18 cellular contexts compared by ENCODE assay signal in genomic region chr17:74769266-74769855, GRCh38. TPM values are rescaled to one million over a fixed set of nuclear protein-coding genes. Genes with fewer than 3 reads are reported as not detected.
DNase-seq lines count a peak whose midpoint lies in the region; ATAC-seq and TF ChIP-seq lines count a peak whose summit lies in the region.
"Had no signal": no experiment of that assay in that cellular context is flagged by ENCODE, and none has a peak within 500 bp of the region (broad histone marks: within the 10 kb centered on the region; RNA-seq: fewer than 3 reads in every experiment).

No MANE protein-coding gene starts in this region.

- TF ChIP-seq CTCF in SK-N-SH (IDR thresholded peaks at IDR 0.05), result no peak
- no peak for TF ChIP-seq CTCF in neutrophil (IDR thresholded peaks at IDR 0.05)

- H3K4me1 Mint-ChIP-seq in T-helper 17 cell, result peaks cover 24% of the 10 kb centered on the region

- H3K27me3 ChIP-seq in SK-N-SH (ENCODE audit: insufficient read depth) (no peaks in the 10 kb centered on the region), neutrophil (no peaks in the 10 kb centered on the region)
- H3K27me3 ChIP-seq: BLaER1, suprapubic skin had no signal

- H3K36me3 ChIP-seq in SK-N-SH (replicated peaks in 1 of 2; ENCODE audit: control insufficient read depth in 1 of 2, insufficient read depth in 2 of 2, low read length in 1 of 2), result peaks cover 26 to 48% of the 10 kb centered on the region in 2 experiments
- H3K36me3 ChIP-seq in neutrophil, result peaks cover 82% of the 10 kb centered on the region

- peaks cover 32% of the 10 kb centered on the region for H3F3A ChIP-seq in SK-N-SH (replicated peaks; ENCODE audit: insufficient read depth)

- H3K27ac Mint-ChIP-seq in T-helper 17 cell, result peak overlapping the region; percentile 86

- peaks cover 3% of the 10 kb centered on the region for H3K36me3 Mint-ChIP-seq in T-helper 17 cell (ENCODE audit: low read depth)

- POLR2A ChIA-PET in SK-N-SH (lab: Yijun Ruan, JAX), result interaction anchor here (0.9 to 2.9 kb wide), 5 partner anchors 9 to 24 kb away, joined by 3 to 20 read pairs (median 9); no protein-coding TSS in a partner anchor

- ATAC-seq in SK-N-SH treated with all-trans-retinoic acid at 6 μM for 48 hours (no peak), T-helper 17 cell (no peak), HG02938 (IDR thresholded peaks at IDR 0.05; ENCODE audit: unreplicated experiment) (no peak)
- ATAC-seq: gastroesophageal sphincter had no signal

- H3K9me2 ChIP-seq in SK-N-SH, result no peaks in the 10 kb centered on the region

- DNase-seq in SK-N-SH (no peak), T-helper 17 cell (no peak), cerebellar cortex (ENCODE audit: low spot score) (peak; percentile 15), NCI-H187 treated with DMSO at 0.1 percent for 48 hours (lab: John Stamatoyannopoulos, UW) (no peak), dermis blood vessel endothelial cell (no peak)
- DNase-seq: activated CD8-positive, alpha-beta memory T cell treated with anti-CD3 and anti-CD28 coated beads for 24 hours; activated gamma-delta T cell treated with Interleukin-2 at 50 U/mL for 16 hours; DMS79; NCI-H2107 had no signal

- no peak for TF ChIP-seq EP300 in SK-N-SH (IDR thresholded peaks at IDR 0.05; ENCODE audit: borderline replicate concordance in 1 of 2, low read depth in 1 of 2, low read length in 1 of 2)

- H3K4me3 Mint-ChIP-seq in T-helper 17 cell, result no peak overlapping the region
- H3K4me3 Mint-ChIP-seq: central memory CD8-positive, alpha-beta T cell had no signal

- H3K9ac ChIP-seq in SK-N-SH, result no peak overlapping the region
- H3K9ac ChIP-seq: BLaER1 had no signal

- CTCF ChIA-PET in SK-N-SH (lab: Yijun Ruan, JAX), result interaction anchor here (0.9 to 98.1 kb wide), 8 partner anchors 15 to 166 kb away, joined by 5 to 3869 read pairs (median 66); partner anchors contain the start of genes FDXR, GRIN2C, NHERF1 and RAB37

- no peak overlapping the region for H3K4me3 ChIP-seq in SK-N-SH (ENCODE audit: low read depth in 2 of 2, low read length in 1 of 2)
- no peak overlapping the region for H3K4me3 ChIP-seq in neutrophil (ENCODE audit: low read depth in 1 of 2, low read length in 1 of 2)
- H3K4me3 ChIP-seq: BLaER1, gastroesophageal sphincter, suprapubic skin had no signal

- no peaks in the 10 kb centered on the region for H3K9me3 ChIP-seq in SK-N-SH
- no peaks in the 10 kb centered on the region for H3K9me3 ChIP-seq in T-helper 17 cell (ENCODE audit: control insufficient read depth, low read length, poor library complexity, severe bottlenecking)
- H3K9me3 ChIP-seq in neutrophil, result no peaks in the 10 kb centered on the region
- H3K9me3 ChIP-seq: BLaER1, gastroesophageal sphincter, suprapubic skin had no signal

- TF ChIP-seq RAD21 in SK-N-SH (IDR thresholded peaks at IDR 0.05; ENCODE audit: low read length), result no peak

- WGBS in SK-N-SH (ENCODE audit: low lambda C conversion rate), result 91% methylated on average over 6 of the region's 6 CpGs

- H3K27ac ChIP-seq in SK-N-SH (ENCODE audit: low read depth in 2 of 2, low read length in 1 of 2) (peak overlapping the region in 1 of 2 experiments; percentile 60; a peak in 3 of 4 replicates), neutrophil (peak overlapping the region; percentile 69)
- H3K27ac ChIP-seq: 22Rv1, BLaER1, gastroesophageal sphincter had no signal

- H3K27me3 Mint-ChIP-seq in T-helper 17 cell, result no peaks in the 10 kb centered on the region
- H3K27me3 Mint-ChIP-seq: central memory CD8-positive, alpha-beta T cell had no signal

- H3K4me1 ChIP-seq in SK-N-SH (ENCODE audit: control insufficient read depth in 1 of 2, insufficient read depth in 2 of 2, low read depth in 1 of 2, low read length in 1 of 2) (peaks cover 18 to 21% of the 10 kb centered on the region in 2 experiments; a peak in 3 of 4 replicates), neutrophil (ENCODE audit: control insufficient read depth in 1 of 2, insufficient read depth in 1 of 2, low read depth in 1 of 2, low read length in 1 of 2) (peaks cover 8 to 12% of the 10 kb centered on the region in 2 experiments)

- no peak overlapping the region for H3K4me2 ChIP-seq in SK-N-SH
- H3K4me2 ChIP-seq: BLaER1 had no signal

- H3K79me2 ChIP-seq in SK-N-SH (ENCODE audit: insufficient read depth), result peaks cover 10% of the 10 kb centered on the region; the same call in 1 of the 2 replicates

- H4K20me1 ChIP-seq in SK-N-SH (ENCODE audit: insufficient read depth), result peaks cover 8% of the 10 kb centered on the region; the same call in 1 of the 2 replicates

- no peak overlapping the region for H2AFZ ChIP-seq in SK-N-SH (ENCODE audit: low read depth)

TF ChIP-seq in SK-N-SH, 30 proteins besides CTCF, POLR2A, EP300 and RAD21:
- no peak for TF ChIP-seq EZH2phosphoT487 (IDR thresholded peaks at IDR 0.05; ENCODE audit: borderline replicate concordance, low read depth)
- TF ChIP-seq POLR2AphosphoS5 (IDR thresholded peaks at IDR 0.05; ENCODE audit: low read depth, low read length), result 0 out of 2 replicates have a peak, but pooled peaks have one; percentile 3
TF ChIP-seq in SK-N-SH: peak in this region for 1.

TF ChIP-seq in SK-N-SH treated with all-trans-retinoic acid at 6 μM for 48 hours, 23 proteins besides CTCF, POLR2A, EP300 and RAD21 (continues in another document):
- TF ChIP-seq ESRRG (CRISPR knock-in tag; IDR thresholded peaks at IDR 0.05), result no peak
- TF ChIP-seq RARB (CRISPR knock-in tag; IDR thresholded peaks at IDR 0.05), result no peak
- no peak for TF ChIP-seq TCF4 (CRISPR knock-in tag; IDR thresholded peaks at IDR 0.05; ENCODE audit: borderline replicate concordance)
- no peak for TF ChIP-seq CREB5 (CRISPR knock-in tag; IDR thresholded peaks at IDR 0.05; ENCODE audit: low read depth)
- TF ChIP-seq ZFP3 (CRISPR knock-in tag; IDR thresholded peaks at IDR 0.05), result no peak
- TF ChIP-seq POU6F1 (CRISPR knock-in tag; IDR thresholded peaks at IDR 0.05; ENCODE audit: borderline replicate concordance, low read depth), result no peak
- no peak for TF ChIP-seq ZFP30 (CRISPR knock-in tag; IDR thresholded peaks at IDR 0.05)
- TF ChIP-seq SNAI2 (CRISPR knock-in tag; IDR thresholded peaks at IDR 0.05), result no peak
- no peak for TF ChIP-seq OSR1 (CRISPR knock-in tag; IDR thresholded peaks at IDR 0.05)
- no peak for TF ChIP-seq PATZ1 (CRISPR knock-in tag; IDR thresholded peaks at IDR 0.05; ENCODE audit: borderline replicate concordance)

RNA-seq across cellular contexts. Expression of gene NAT9, which starts 6.8 kb away (rescaled TPM):
- polyA plus RNA-seq in SK-N-SH (2012; rRNA removed), result 117 and 190 TPM in 2 replicates
- polyA plus RNA-seq in SK-N-SH (2012; cell fraction: cytosol; rRNA removed), result 38.1 and 64.6 TPM in 2 replicates
- 744 and 872 TPM in 2 replicates for polyA plus RNA-seq in SK-N-SH (2012; cell fraction: nucleus; rRNA removed)
- total RNA-seq in T-helper 17 cell (10 to 100 TPM; 32.3 to 32.8 TPM), dermis blood vessel endothelial cell (29.9 and 37.6 TPM in 2 replicates)

RNA-seq across cellular contexts. Expression of gene NHERF1, which starts 20.9 kb away (rescaled TPM):
- 26.9 and 40.1 TPM in 2 replicates for polyA plus RNA-seq in SK-N-SH (2012; rRNA removed)
- polyA plus RNA-seq in SK-N-SH (2012; cell fraction: cytosol; rRNA removed), result 23.7 and 29.2 TPM in 2 replicates
- 21.2 and 25.9 TPM in 2 replicates for polyA plus RNA-seq in SK-N-SH (2012; cell fraction: nucleus; rRNA removed)
- total RNA-seq in T-helper 17 cell, result 100 to 1,000 TPM; 130 to 132 TPM
- total RNA-seq in dermis blood vessel endothelial cell, result 10.4 and 22.5 TPM in 2 replicates

RNA-seq across cellular contexts. Expression of gene RAB37, which starts 32.3 kb away (rescaled TPM):
- 0.13 and 0.25 TPM in 2 replicates for polyA plus RNA-seq in SK-N-SH (2012; rRNA removed)
- 0.09 and 0.12 TPM in 2 replicates for polyA plus RNA-seq in SK-N-SH (2012; cell fraction: cytosol; rRNA removed)
- 0.26 and 0.31 TPM in 2 replicates for polyA plus RNA-seq in SK-N-SH (2012; cell fraction: nucleus; rRNA removed)
- total RNA-seq in T-helper 17 cell (10 to 100 TPM; 41.4 to 83.3 TPM), dermis blood vessel endothelial cell (0.17 and 0.37 TPM in 2 replicates)

RNA-seq across cellular contexts. Expression of gene CD300LF, which starts 56.6 kb away (rescaled TPM):
- polyA plus RNA-seq in SK-N-SH (2012; rRNA removed), result not detected in 2 replicates
- not detected in 2 replicates for polyA plus RNA-seq in SK-N-SH (2012; cell fraction: cytosol; rRNA removed)
- polyA plus RNA-seq in SK-N-SH (2012; cell fraction: nucleus; rRNA removed), result not detected in 2 replicates
- total RNA-seq in T-helper 17 cell, result 1 to 10 TPM in 1 of 2 donors, under 1 TPM in 1; 0.29 to 1.9 TPM
- not detected in 2 replicates for total RNA-seq in dermis blood vessel endothelial cell
- total RNA-seq: pulmonary artery endothelial cell, suprapubic skin had no signal

Comparison
In these comparisons a context has a peak if more than half of its experiments do, and no peak if none do; other contexts are left out.
1. RNA of gene RAB37, which starts 32.3 kb away (total RNA-seq): 41.4 to 83.3 TPM in T-helper 17 cell; 0.17 to 0.37 TPM in dermis blood vessel endothelial cell; every median in the first group is over 10 times any median in the second.